1 cellular context compared by ENCODE assay signal in the genomic region with DNA sequence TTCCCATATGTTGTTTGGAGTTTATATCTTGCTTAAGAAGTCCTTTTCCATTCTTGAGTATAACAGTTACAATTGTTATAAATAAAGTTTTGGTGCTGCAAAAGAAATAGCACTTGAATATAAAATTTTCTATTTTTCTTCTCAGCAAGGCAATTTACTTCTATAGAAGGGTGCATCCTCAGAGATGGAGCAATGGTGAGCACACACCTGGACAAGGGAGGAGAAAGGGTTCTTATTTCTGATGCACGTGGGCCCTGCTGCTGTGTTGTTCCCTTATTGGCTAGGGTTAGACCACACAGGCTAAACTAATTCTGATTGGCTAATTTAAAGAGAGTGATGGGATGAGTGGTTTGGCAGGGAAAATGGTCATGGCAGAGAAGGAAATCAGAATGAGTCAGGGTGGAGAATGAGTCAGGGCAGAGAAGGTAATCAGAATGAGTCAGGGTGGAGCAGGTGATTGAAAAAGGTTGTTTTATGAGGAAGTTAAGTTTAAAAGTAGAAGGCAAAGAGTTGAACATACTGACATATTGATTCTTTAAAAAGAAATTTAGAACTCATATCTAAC.
TF ChIP-seq lines count a peak whose summit lies in the region.

No MANE protein-coding gene starts in this region.

TF ChIP-seq in WTC11, 78 proteins besides CTCF, POLR2A, EP300 and RAD21 (continued from another document):
- TF ChIP-seq SMAD3 (CRISPR knock-in tag; IDR thresholded peaks at IDR 0.05; ENCODE audit: borderline replicate concordance) (no peak), FOXP1 (CRISPR knock-in tag; IDR thresholded peaks at IDR 0.05; ENCODE audit: borderline replicate concordance) (no peak), ESRRA (CRISPR knock-in tag; IDR thresholded peaks at IDR 0.05; ENCODE audit: borderline replicate concordance) (no peak), ELF4 (CRISPR knock-in tag; IDR thresholded peaks at IDR 0.05; ENCODE audit: low read depth) (no peak), ZBTB21 (CRISPR knock-in tag; IDR thresholded peaks at IDR 0.05; ENCODE audit: borderline replicate concordance) (no peak), ZNF317 (CRISPR knock-in tag; IDR thresholded peaks at IDR 0.05; ENCODE audit: borderline replicate concordance, low read depth) (no peak), NFATC4 (CRISPR knock-in tag; IDR thresholded peaks at IDR 0.05) (no peak), MXD4 (CRISPR knock-in tag; IDR thresholded peaks at IDR 0.05; ENCODE audit: borderline replicate concordance) (no peak), ZNF396 (CRISPR knock-in tag; IDR thresholded peaks at IDR 0.05; ENCODE audit: borderline replicate concordance) (no peak), FOXJ3 (CRISPR knock-in tag; IDR thresholded peaks at IDR 0.05; ENCODE audit: borderline replicate concordance) (no peak), KAT7 (CRISPR knock-in tag; IDR thresholded peaks at IDR 0.05; ENCODE audit: borderline replicate concordance) (no peak), SOX15 (CRISPR knock-in tag; IDR thresholded peaks at IDR 0.05) (no peak), SMAD4 (CRISPR knock-in tag; IDR thresholded peaks at IDR 0.05) (no peak)
- TF ChIP-seq, protein P1, sequence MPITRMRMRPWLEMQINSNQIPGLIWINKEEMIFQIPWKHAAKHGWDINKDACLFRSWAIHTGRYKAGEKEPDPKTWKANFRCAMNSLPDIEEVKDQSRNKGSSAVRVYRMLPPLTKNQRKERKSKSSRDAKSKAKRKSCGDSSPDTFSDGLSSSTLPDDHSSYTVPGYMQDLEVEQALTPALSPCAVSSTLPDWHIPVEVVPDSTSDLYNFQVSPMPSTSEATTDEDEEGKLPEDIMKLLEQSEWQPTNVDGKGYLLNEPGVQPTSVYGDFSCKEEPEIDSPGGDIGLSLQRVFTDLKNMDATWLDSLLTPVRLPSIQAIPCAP (CRISPR knock-in tag; IDR thresholded peaks at IDR 0.05): no peak
- TF ChIP-seq, protein P2, sequence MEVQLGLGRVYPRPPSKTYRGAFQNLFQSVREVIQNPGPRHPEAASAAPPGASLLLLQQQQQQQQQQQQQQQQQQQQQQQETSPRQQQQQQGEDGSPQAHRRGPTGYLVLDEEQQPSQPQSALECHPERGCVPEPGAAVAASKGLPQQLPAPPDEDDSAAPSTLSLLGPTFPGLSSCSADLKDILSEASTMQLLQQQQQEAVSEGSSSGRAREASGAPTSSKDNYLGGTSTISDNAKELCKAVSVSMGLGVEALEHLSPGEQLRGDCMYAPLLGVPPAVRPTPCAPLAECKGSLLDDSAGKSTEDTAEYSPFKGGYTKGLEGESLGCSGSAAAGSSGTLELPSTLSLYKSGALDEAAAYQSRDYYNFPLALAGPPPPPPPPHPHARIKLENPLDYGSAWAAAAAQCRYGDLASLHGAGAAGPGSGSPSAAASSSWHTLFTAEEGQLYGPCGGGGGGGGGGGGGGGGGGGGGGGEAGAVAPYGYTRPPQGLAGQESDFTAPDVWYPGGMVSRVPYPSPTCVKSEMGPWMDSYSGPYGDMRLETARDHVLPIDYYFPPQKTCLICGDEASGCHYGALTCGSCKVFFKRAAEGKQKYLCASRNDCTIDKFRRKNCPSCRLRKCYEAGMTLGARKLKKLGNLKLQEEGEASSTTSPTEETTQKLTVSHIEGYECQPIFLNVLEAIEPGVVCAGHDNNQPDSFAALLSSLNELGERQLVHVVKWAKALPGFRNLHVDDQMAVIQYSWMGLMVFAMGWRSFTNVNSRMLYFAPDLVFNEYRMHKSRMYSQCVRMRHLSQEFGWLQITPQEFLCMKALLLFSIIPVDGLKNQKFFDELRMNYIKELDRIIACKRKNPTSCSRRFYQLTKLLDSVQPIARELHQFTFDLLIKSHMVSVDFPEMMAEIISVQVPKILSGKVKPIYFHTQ (CRISPR knock-in tag; IDR thresholded peaks at IDR 0.05): no peak
- TF ChIP-seq, protein P3, sequence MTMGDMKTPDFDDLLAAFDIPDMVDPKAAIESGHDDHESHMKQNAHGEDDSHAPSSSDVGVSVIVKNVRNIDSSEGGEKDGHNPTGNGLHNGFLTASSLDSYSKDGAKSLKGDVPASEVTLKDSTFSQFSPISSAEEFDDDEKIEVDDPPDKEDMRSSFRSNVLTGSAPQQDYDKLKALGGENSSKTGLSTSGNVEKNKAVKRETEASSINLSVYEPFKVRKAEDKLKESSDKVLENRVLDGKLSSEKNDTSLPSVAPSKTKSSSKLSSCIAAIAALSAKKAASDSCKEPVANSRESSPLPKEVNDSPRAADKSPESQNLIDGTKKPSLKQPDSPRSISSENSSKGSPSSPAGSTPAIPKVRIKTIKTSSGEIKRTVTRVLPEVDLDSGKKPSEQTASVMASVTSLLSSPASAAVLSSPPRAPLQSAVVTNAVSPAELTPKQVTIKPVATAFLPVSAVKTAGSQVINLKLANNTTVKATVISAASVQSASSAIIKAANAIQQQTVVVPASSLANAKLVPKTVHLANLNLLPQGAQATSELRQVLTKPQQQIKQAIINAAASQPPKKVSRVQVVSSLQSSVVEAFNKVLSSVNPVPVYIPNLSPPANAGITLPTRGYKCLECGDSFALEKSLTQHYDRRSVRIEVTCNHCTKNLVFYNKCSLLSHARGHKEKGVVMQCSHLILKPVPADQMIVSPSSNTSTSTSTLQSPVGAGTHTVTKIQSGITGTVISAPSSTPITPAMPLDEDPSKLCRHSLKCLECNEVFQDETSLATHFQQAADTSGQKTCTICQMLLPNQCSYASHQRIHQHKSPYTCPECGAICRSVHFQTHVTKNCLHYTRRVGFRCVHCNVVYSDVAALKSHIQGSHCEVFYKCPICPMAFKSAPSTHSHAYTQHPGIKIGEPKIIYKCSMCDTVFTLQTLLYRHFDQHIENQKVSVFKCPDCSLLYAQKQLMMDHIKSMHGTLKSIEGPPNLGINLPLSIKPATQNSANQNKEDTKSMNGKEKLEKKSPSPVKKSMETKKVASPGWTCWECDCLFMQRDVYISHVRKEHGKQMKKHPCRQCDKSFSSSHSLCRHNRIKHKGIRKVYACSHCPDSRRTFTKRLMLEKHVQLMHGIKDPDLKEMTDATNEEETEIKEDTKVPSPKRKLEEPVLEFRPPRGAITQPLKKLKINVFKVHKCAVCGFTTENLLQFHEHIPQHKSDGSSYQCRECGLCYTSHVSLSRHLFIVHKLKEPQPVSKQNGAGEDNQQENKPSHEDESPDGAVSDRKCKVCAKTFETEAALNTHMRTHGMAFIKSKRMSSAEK (CRISPR knock-in tag; IDR thresholded peaks at IDR 0.05; ENCODE audit: borderline replicate concordance): no peak
- TF ChIP-seq, protein P4, sequence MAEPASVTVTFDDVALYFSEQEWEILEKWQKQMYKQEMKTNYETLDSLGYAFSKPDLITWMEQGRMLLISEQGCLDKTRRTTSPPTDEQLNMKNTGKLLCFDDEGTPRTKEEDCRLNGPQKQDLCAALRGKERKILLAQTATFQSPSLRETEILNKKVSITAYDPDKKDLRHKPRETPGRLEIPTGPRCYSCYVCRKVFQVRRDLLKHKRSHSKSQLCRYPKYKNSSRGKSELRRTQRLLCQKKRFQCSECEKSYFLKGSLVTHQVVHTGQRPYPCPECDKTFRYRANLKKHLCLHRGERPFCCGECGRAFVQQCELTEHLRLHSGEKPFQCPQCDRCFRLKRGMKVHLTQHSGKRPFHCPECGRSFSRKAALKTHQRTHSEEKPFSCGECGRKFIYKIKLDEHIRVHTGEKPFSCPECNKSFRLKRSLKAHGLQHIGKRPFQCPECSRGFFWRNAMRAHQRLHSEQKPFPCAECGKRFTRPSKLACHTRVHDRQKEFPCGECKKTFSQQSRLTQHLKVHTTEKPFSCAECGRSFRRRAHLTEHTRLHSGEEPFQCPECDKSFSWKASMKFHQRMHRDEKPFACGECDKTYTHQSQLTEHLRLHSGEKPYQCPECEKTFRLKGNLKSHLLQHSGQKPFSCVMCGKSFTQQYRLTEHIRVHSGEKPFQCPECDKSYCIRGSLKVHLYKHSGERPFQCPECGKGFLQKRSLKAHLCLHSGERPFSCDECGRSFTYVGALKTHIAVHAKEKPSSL (CRISPR knock-in tag; conservative IDR thresholded peaks at IDR 0.05): no peak
